ENCODE assay signal across 8 cellular contexts in the genomic region with DNA sequence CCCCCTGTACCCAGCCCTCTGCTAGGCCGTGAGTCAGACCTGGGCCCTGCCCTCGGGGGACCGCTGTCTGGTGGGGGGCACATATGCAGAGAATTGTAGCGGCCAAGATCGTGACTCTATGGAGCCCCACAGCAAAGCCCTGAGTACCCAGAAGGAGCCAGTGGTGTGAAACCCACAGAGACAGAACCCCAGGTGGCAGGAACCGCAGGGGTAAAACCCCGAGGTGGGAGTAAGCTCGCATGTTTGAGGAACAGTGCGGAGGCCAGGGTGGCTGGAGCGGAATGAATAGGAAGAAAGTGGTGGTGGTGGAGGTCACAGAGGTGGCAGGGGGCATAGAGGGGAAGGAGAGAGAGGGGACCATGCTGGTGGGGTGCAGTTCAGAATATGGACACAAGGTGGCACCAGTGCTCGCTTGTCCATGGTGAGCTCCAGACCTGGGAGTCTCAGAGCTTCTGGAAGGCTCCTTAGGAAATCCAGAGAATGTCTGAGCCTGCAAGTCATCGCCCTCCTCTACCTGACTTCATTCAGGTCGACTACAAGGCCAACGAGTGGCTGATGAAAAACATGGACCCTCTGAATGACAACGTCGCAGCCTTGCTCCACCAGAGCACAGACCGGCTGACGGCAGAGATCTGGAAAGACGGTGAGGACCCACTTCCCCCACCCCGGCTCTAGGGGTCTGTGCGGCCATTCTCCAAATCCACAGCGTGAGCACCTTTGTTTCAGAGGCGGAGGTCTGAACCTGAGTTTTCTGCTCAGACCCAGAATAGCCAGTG. TPM values are rescaled to one million over a fixed set of nuclear protein-coding genes. Genes with fewer than 3 reads are reported as not detected.
DNase-seq lines count a peak whose midpoint lies in the region; ATAC-seq, FAIRE-seq and TF ChIP-seq lines count a peak whose summit lies in the region.

No MANE protein-coding gene starts in this region.

- DNase-seq in D721Med (ENCODE audit: insufficient read length, low spot score) (no peak), kidney tubule cell (ENCODE audit: low spot score) (peak; percentile 19), thoracic aorta (ENCODE audit: low spot score) (no peak)
- DNase-seq in activated naive CD4-positive, alpha-beta T cell treated with anti-CD3 and anti-CD28 coated beads, Interleukin-2, amount 10 ng/mL, durations not matched to agents 7 days and 5 days = peak; percentile 38
- DNase-seq in activated T-helper 2 cell treated with anti-CD3 and anti-CD28 coated beads, Interferon-gamma antibody, Interleukin-2, Interleukin-4, amounts not matched to agents 10 μg/mL and 5 μg/mL and 100 μg/mL, durations not matched to agents 14 hours and 24 hours and 36 hours (ENCODE audit: low spot score) = no peak
- no peak for DNase-seq in effector memory CD4-positive, alpha-beta T cell

- H3K9me3 Mint-ChIP-seq in activated naive CD4-positive, alpha-beta T cell treated with anti-CD3 and anti-CD28 coated beads, Interleukin-2, amount 10 ng/mL, durations not matched to agents 7 days and 5 days = peaks cover 32% of the 10 kb centered on the region
- H3K9me3 Mint-ChIP-seq in activated T-helper 2 cell treated with anti-CD3 and anti-CD28 coated beads, Interferon-gamma antibody, Interleukin-2, Interleukin-4, amounts not matched to agents 10 μg/mL and 5 μg/mL and 100 μg/mL, durations not matched to agents 14 hours and 24 hours and 36 hours = peaks cover 16% of the 10 kb centered on the region

- H3K4me2 ChIP-seq in Loucy (ENCODE audit: low read depth, low read length, poor library complexity, severe bottlenecking) = no peak overlapping the region

- no peak for ATAC-seq in thoracic aorta (ENCODE audit: insufficient number of reproducible peaks, low FRiP score, low read depth)
- no peak for ATAC-seq in GM21737 (IDR thresholded peaks at IDR 0.05; ENCODE audit: unreplicated experiment)

- intact Hi-C loops in activated T-helper 2 cell treated with anti-CD3 and anti-CD28 coated beads, Interferon-gamma antibody, Interleukin-2, Interleukin-4, amounts not matched to agents 10 μg/mL and 5 μg/mL and 100 μg/mL, durations not matched to agents 14 hours and 24 hours and 36 hours (cut with micrococcal nuclease) = no loop called here

- H3K4me3 Mint-ChIP-seq in activated naive CD4-positive, alpha-beta T cell treated with anti-CD3 and anti-CD28 coated beads, Interleukin-2, amount 10 ng/mL, durations not matched to agents 7 days and 5 days = no peak overlapping the region
- H3K4me3 Mint-ChIP-seq in activated T-helper 2 cell treated with anti-CD3 and anti-CD28 coated beads, Interferon-gamma antibody, Interleukin-2, Interleukin-4, amounts not matched to agents 10 μg/mL and 5 μg/mL and 100 μg/mL, durations not matched to agents 14 hours and 24 hours and 36 hours (ENCODE audit: low read depth) = no peak overlapping the region

- H2AFZ ChIP-seq in Loucy (ENCODE audit: low read length) = no peak overlapping the region

- H3K9ac ChIP-seq in Loucy (ENCODE audit: low read depth, low read length, poor library complexity, severe bottlenecking) = no peak overlapping the region

- H3K36me3 Mint-ChIP-seq in activated naive CD4-positive, alpha-beta T cell treated with anti-CD3 and anti-CD28 coated beads, Interleukin-2, amount 10 ng/mL, durations not matched to agents 7 days and 5 days = no peaks in the 10 kb centered on the region
- H3K36me3 Mint-ChIP-seq in activated T-helper 2 cell treated with anti-CD3 and anti-CD28 coated beads, Interferon-gamma antibody, Interleukin-2, Interleukin-4, amounts not matched to agents 10 μg/mL and 5 μg/mL and 100 μg/mL, durations not matched to agents 14 hours and 24 hours and 36 hours (ENCODE audit: low read depth) = no peaks in the 10 kb centered on the region

- no peak for FAIRE-seq in D721Med (lab: Jason Lieb, UNC)

- H3K9me3 ChIP-seq in Loucy (ENCODE audit: insufficient read depth, low read depth, low read length) (peaks cover 15% of the 10 kb centered on the region; the same call in 1 of the 2 replicates), thoracic aorta (peaks cover 12% of the 10 kb centered on the region)
- peaks cover 11% of the 10 kb centered on the region for H3K9me3 ChIP-seq in effector memory CD4-positive, alpha-beta T cell (ENCODE audit: control insufficient read depth, low read length)

- no peak overlapping the region for H3K27ac ChIP-seq in thoracic aorta
- H3K27ac ChIP-seq in effector memory CD4-positive, alpha-beta T cell (ENCODE audit: insufficient read depth, low read length, poor library complexity, severe bottlenecking) = no peak overlapping the region

- no peaks in the 10 kb centered on the region for H3K9me2 ChIP-seq in Loucy (replicated peaks; ENCODE audit: low read depth, low read length)

- no peaks in the 10 kb centered on the region for H4K20me1 ChIP-seq in Loucy (ENCODE audit: insufficient read depth, low read length, poor library complexity, severe bottlenecking)

- H3F3A ChIP-seq in Loucy (ENCODE audit: low read depth) = no peaks in the 10 kb centered on the region

- H3K4me1 ChIP-seq in Loucy (ENCODE audit: insufficient read depth, low read length, poor library complexity, severe bottlenecking) (no peaks in the 10 kb centered on the region), thoracic aorta (ENCODE audit: control insufficient read depth in 1 of 2, low read depth in 2 of 2) (no peaks in the 10 kb centered on the region)
- no peaks in the 10 kb centered on the region for H3K4me1 ChIP-seq in effector memory CD4-positive, alpha-beta T cell (ENCODE audit: control insufficient read depth, insufficient read depth, low read length, poor library complexity, severe bottlenecking)

- no peaks in the 10 kb centered on the region for H3K27me3 ChIP-seq in Loucy (ENCODE audit: insufficient read depth, low read length, poor library complexity, severe bottlenecking)
- no peaks in the 10 kb centered on the region for H3K27me3 ChIP-seq in thoracic aorta (replicated peaks; ENCODE audit: insufficient read depth)
- H3K27me3 ChIP-seq in effector memory CD4-positive, alpha-beta T cell (replicated peaks; ENCODE audit: control insufficient read depth, insufficient read depth, low read length, poor library complexity, severe bottlenecking) = no peaks in the 10 kb centered on the region

- H3K4me3 ChIP-seq in Loucy (ENCODE audit: low read length, poor library complexity, severe bottlenecking) = no peak overlapping the region
- no peak overlapping the region for H3K4me3 ChIP-seq in thoracic aorta
- H3K4me3 ChIP-seq in effector memory CD4-positive, alpha-beta T cell (ENCODE audit: insufficient read depth, low read depth, low read length, poor library complexity, severe bottlenecking) = no peak overlapping the region

- H3K36me3 ChIP-seq in Loucy (ENCODE audit: insufficient read depth, low read length) (no peaks in the 10 kb centered on the region), thoracic aorta (no peaks in the 10 kb centered on the region)
- H3K36me3 ChIP-seq in effector memory CD4-positive, alpha-beta T cell (ENCODE audit: control insufficient read depth, insufficient read depth, low read length) = no peaks in the 10 kb centered on the region

- H3K4me1 Mint-ChIP-seq in activated naive CD4-positive, alpha-beta T cell treated with anti-CD3 and anti-CD28 coated beads, Interleukin-2, amount 10 ng/mL, durations not matched to agents 7 days and 5 days = no peaks in the 10 kb centered on the region
- H3K4me1 Mint-ChIP-seq in activated T-helper 2 cell treated with anti-CD3 and anti-CD28 coated beads, Interferon-gamma antibody, Interleukin-2, Interleukin-4, amounts not matched to agents 10 μg/mL and 5 μg/mL and 100 μg/mL, durations not matched to agents 14 hours and 24 hours and 36 hours (ENCODE audit: low read depth) = no peaks in the 10 kb centered on the region

- TF ChIP-seq CTCF in D721Med (IDR thresholded peaks at IDR 0.05; ENCODE audit: insufficient read depth, missing control alignments) = peak; percentile 42
- peak; percentile 61 for TF ChIP-seq CTCF in Loucy (conservative IDR thresholded peaks at IDR 0.05; ENCODE audit: low read length)
- TF ChIP-seq CTCF in thoracic aorta (IDR thresholded peaks at IDR 0.05) = peak; percentile 31

- no peaks in the 10 kb centered on the region for H3K27me3 Mint-ChIP-seq in activated naive CD4-positive, alpha-beta T cell treated with anti-CD3 and anti-CD28 coated beads, Interleukin-2, amount 10 ng/mL, durations not matched to agents 7 days and 5 days
- no peaks in the 10 kb centered on the region for H3K27me3 Mint-ChIP-seq in activated T-helper 2 cell treated with anti-CD3 and anti-CD28 coated beads, Interferon-gamma antibody, Interleukin-2, Interleukin-4, amounts not matched to agents 10 μg/mL and 5 μg/mL and 100 μg/mL, durations not matched to agents 14 hours and 24 hours and 36 hours (ENCODE audit: low read depth)

- no peak overlapping the region for H3K27ac Mint-ChIP-seq in activated naive CD4-positive, alpha-beta T cell treated with anti-CD3 and anti-CD28 coated beads, Interleukin-2, amount 10 ng/mL, durations not matched to agents 7 days and 5 days
- no peak overlapping the region for H3K27ac Mint-ChIP-seq in activated T-helper 2 cell treated with anti-CD3 and anti-CD28 coated beads, Interferon-gamma antibody, Interleukin-2, Interleukin-4, amounts not matched to agents 10 μg/mL and 5 μg/mL and 100 μg/mL, durations not matched to agents 14 hours and 24 hours and 36 hours

- CTCF ChIA-PET in activated naive CD4-positive, alpha-beta T cell treated with anti-CD3 and anti-CD28 coated beads, Interleukin-2, amount 10 ng/mL, durations not matched to agents 7 days and 5 days (lab: Charles Lee) = interaction anchor here (0.6 kb wide), 1 partner anchor 11 kb away, joined by 3 read pairs; no protein-coding TSS in a partner anchor

- H3K79me2 ChIP-seq in Loucy (ENCODE audit: insufficient read depth, low read length) = no peaks in the 10 kb centered on the region

RNA-seq across cellular contexts. Expression of a gene that starts 48.9 kb away (rescaled TPM):
- total RNA-seq in thoracic aorta = 10 to 100 TPM in 1 of 2 donors, 1 to 10 TPM in 1; 2.6 to 11.1 TPM
- total RNA-seq in activated T-helper 2 cell treated with anti-CD3 and anti-CD28 coated beads, Interferon-gamma antibody, Interleukin-2, Interleukin-4, amounts not matched to agents 10 μg/mL and 5 μg/mL and 100 μg/mL, durations not matched to agents 14 hours and 24 hours and 36 hours = not detected in 2 replicates

Comparison
In these comparisons a context has a peak if more than half of its experiments do, and no peak if none do; other contexts are left out.
1. DNase-seq: peak in activated naive CD4-positive, alpha-beta T cell treated with anti-CD3 and anti-CD28 coated beads, Interleukin-2, amount 10 ng/mL, durations not matched to agents 7 days and 5 days (single experiment) and kidney tubule cell (single experiment); none in D721Med (single experiment), thoracic aorta (single experiment), activated T-helper 2 cell treated with anti-CD3 and anti-CD28 coated beads, Interferon-gamma antibody, Interleukin-2, Interleukin-4, amounts not matched to agents 10 μg/mL and 5 μg/mL and 100 μg/mL, durations not matched to agents 14 hours and 24 hours and 36 hours (single experiment) and effector memory CD4-positive, alpha-beta T cell (0 of 3).
2. Peak in every context shown above with its lines, with median percentiles within 50 percentile points of each other: CTCF ChIP-seq.